Comparison of ENCODE assay signal across 6 cellular contexts in the genomic region with DNA sequence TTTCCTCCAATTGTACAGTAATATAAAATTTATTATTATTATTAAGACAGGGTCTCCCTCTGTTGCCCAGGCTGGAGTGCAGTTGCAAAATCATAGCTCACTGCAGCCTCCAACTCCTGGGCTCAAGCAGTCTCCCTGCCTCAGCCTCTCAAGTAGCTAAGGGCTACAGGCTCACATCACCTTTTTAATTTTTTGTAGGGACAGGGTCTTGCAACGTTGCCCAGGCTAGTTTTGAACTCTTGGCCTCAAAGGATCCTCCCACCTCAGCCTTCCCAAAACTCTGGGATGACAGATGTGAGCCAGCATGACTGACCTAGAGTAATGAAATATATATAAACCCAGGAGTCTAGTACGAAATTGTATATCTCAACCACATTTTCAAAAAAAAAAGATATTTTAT.
"Had no signal": no experiment of that assay in that cellular context is flagged by ENCODE, and none has a peak within 500 bp of the region (broad histone marks: within the 10 kb centered on the region; RNA-seq: fewer than 3 reads in every experiment).

No MANE protein-coding gene starts in this region.

- FAIRE-seq: HTR-8/SVneo had no signal

- H3K9me3 ChIP-seq: HAP-1 had no signal

- H3K4me2 ChIP-seq: GM23338 had no signal

- H2AFZ ChIP-seq: GM23338 had no signal

- ATAC-seq: GM23338, HCT116 had no signal

- DNase-seq: H7, KG1 had no signal

- H3K4me3 ChIP-seq: GM23338, HAP-1 had no signal
